8 cellular contexts compared by ENCODE assay signal in the genomic region with DNA sequence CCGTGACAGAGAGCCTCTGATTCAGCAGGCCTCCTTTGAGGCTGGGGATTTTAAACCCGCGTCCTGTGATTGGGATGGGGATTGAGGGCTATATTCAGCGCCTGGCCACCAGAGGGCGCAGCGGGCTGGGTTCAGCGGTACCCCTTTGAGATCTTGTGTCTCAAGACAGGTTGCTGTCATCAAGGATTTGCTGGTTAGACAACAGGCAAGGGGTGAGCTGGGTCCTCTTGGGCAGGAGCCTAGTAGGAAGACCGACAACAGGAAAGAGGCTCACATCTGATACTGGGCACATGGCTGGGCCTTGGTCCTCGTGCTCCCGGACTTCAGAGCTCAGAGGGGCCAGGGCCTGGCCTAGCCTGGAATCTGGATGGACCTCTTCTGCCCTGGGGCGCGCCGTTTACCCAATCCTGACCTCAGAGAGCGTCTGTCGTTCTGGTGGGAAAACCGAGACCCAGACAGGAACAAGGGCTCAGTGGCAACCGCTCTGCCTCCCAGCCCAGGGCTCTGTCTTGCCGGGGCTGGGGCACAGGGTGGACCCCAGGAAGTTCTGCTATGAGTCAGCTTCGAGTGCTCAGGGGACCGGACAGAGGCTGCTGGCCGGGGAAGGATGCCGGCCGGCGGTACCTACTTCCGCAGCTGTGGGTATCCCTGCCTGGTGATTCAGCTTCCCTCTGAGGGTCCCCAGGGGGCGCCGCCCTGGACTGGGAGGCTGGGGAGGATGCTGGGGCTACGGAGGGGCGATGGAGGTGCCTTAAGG. TPM values are rescaled to one million over a fixed set of nuclear protein-coding genes. Genes with fewer than 3 reads are reported as not detected.
DNase-seq lines count a peak whose midpoint lies in the region; ATAC-seq lines count a peak whose summit lies in the region.

No MANE protein-coding gene starts in this region.

- peaks cover 7 to 11% of the 10 kb centered on the region in 2 donors for H3K4me1 ChIP-seq in esophagus (ENCODE audit: control insufficient read depth in 2 of 2, insufficient read depth in 2 of 2, low read length in 1 of 2)
- H3K4me1 ChIP-seq in mucosa of stomach (ENCODE audit: control insufficient read depth, insufficient read depth, low read length): peaks cover 29% of the 10 kb centered on the region

- H3K4me3 ChIP-seq in esophagus (ENCODE audit: low read depth in 1 of 2, low read length in 2 of 2): peak overlapping the region in 1 of 2 donors; percentile 3
- peak overlapping the region; percentile 19 for H3K4me3 ChIP-seq in mucosa of stomach (ENCODE audit: low read length)

- peak; percentile 89 for DNase-seq in DMS 273 (lab: John Stamatoyannopoulos, UW; ENCODE audit: unreplicated experiment)
- peak; percentile 98 for DNase-seq in HuH-7 (ENCODE audit: low spot score)
- peak; percentile 91 for DNase-seq in OCI-M1 (lab: John Stamatoyannopoulos, UW)
- DNase-seq in activated T-cell treated with anti-CD3 and anti-CD28 coated beads for 48 hours (ENCODE audit: low read depth): peak; percentile 85
- DNase-seq in stimulated activated CD8-positive, alpha-beta memory T cell treated with anti-CD3 and anti-CD28 coated beads, Interleukin-4, amount 100 ng/mL, for 4 hours (ENCODE audit: low read depth in 2 of 2, low spot score in 1 of 2): peak; percentile 79 to 90

- H3K27ac ChIP-seq in esophagus (ENCODE audit: low read depth in 2 of 2, low read length in 1 of 2): peak overlapping the region; percentile 82 to 83

- no peaks in the 10 kb centered on the region for H3K36me3 ChIP-seq in esophagus (ENCODE audit: control insufficient read depth in 2 of 2, insufficient read depth in 2 of 2, low read length in 1 of 2)
- H3K36me3 ChIP-seq in mucosa of stomach (ENCODE audit: control insufficient read depth, insufficient read depth, low read length): no peaks in the 10 kb centered on the region

- WGBS in esophagus, 2 donors: 7 to 10% methylated on average over 29 of the region's 29 CpGs

- H3K9ac ChIP-seq in mucosa of stomach (ENCODE audit: low read length): peak overlapping the region; percentile 50

- H3K9me3 ChIP-seq in esophagus (ENCODE audit: control insufficient read depth in 2 of 2, insufficient read depth in 1 of 2, low read depth in 1 of 2, low read length in 1 of 2): no peaks in the 10 kb centered on the region
- no peaks in the 10 kb centered on the region for H3K9me3 ChIP-seq in mucosa of stomach (ENCODE audit: control insufficient read depth, low read length)

- peak; percentile 52 for ATAC-seq in GM21423 (IDR thresholded peaks at IDR 0.05; ENCODE audit: unreplicated experiment)

- no peaks in the 10 kb centered on the region for H3K27me3 ChIP-seq in esophagus (ENCODE audit: control insufficient read depth in 1 of 2, insufficient read depth in 2 of 2, low read length in 2 of 2)
- H3K27me3 ChIP-seq in mucosa of stomach (ENCODE audit: control insufficient read depth, insufficient read depth, low read length): no peaks in the 10 kb centered on the region

RNA-seq across cellular contexts. Expression of a gene that starts 0.9 kb away (rescaled TPM):
- polyA plus RNA-seq in esophagus: 1 to 10 TPM; 1.7 to 3.1 TPM

RNA-seq across cellular contexts. Expression of a gene that starts 27.7 kb away (rescaled TPM):
- polyA plus RNA-seq in esophagus: 1 to 10 TPM; 1.6 to 2.2 TPM

RNA-seq across cellular contexts. Expression of a gene that starts 33.0 kb away (rescaled TPM):
- 1 to 10 TPM; 3.6 to 4.7 TPM for polyA plus RNA-seq in esophagus

RNA-seq across cellular contexts. Expression of a gene that starts 42.9 kb away (rescaled TPM):
- 10 to 100 TPM; 31.3 to 46.6 TPM for polyA plus RNA-seq in esophagus
